Comparison of ENCODE assay signal across 9 cellular contexts in the genomic region with DNA sequence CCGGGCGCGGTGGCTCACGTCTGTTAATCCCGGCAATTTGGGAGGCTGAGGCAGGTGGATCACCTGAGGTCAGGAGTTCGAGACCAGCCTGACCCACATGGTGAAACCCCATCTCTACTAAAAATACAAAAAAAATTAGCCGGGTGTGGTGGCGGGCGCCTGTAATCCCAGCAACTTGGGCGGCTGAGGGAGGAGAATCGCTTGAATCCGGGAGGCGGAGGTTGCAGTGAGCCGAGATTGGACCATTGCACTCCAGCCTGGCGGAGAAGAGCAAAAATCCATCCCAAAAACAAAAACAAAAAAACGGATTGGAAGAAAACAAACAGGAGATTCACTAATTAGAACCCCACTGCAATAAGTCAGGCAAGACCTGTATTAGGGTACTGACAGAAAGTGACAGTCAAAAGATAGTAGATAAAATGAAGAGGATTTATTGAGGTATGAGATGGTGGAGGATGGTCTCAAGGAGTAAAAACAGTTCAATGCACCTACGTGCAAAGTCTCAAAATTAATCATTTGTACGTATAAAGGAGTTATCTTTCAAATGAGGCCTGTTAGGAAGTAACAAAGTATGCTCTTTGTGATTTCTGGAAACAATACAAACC. TPM values are rescaled to one million over a fixed set of nuclear protein-coding genes. Genes with fewer than 3 reads are reported as not detected.
A peak's percentile ranks its signal among the peaks of the same experiment; 100 is the strongest.
DNase-seq lines count a peak whose midpoint lies in the region; ATAC-seq and TF ChIP-seq lines count a peak whose summit lies in the region.
"Not testable (repeated sequence)": the region's sequence is repeated elsewhere in the genome, so short reads cannot be mapped to it uniquely, and the experiment has no call there.
"Had no signal": no experiment of that assay in that cellular context is flagged by ENCODE, and none has a peak within 500 bp of the region (broad histone marks: within the 10 kb centered on the region; RNA-seq: fewer than 3 reads in every experiment).

No MANE protein-coding gene starts in this region.

- not testable (repeated sequence) for H3F3A ChIP-seq in DOHH2 (ENCODE audit: control insufficient read depth, insufficient read depth)

- H3K27me3 ChIP-seq in DOHH2 (ENCODE audit: control insufficient read depth, low read length); MG63; prostate gland (replicated peaks; ENCODE audit: insufficient read depth): not testable (repeated sequence)

- peaks cover 32% of the 10 kb centered on the region for H3K36me3 ChIP-seq in DOHH2 (ENCODE audit: control insufficient read depth, low read length)
- H3K36me3 ChIP-seq in MG63, result peaks cover 24% of the 10 kb centered on the region
- not testable (repeated sequence) for H3K36me3 ChIP-seq in prostate gland

- H3K36me3 Mint-ChIP-seq in activated CD4-positive, alpha-beta T cell treated with anti-CD3 and anti-CD28 coated beads, Interleukin-2, amount 10 ng/mL, durations not matched to agents 24 days and 14 days (ENCODE audit: low read depth), result peaks cover 29% of the 10 kb centered on the region
- H3K36me3 Mint-ChIP-seq in MCF 10A (ENCODE audit: insufficient read depth, unreplicated experiment) (peaks cover 36% of the 10 kb centered on the region), memory B cell (peaks cover 15% of the 10 kb centered on the region), type B pancreatic cell (peaks cover 23% of the 10 kb centered on the region)

- DNase-seq in MG63; activated CD4-positive, alpha-beta T cell treated with anti-CD3 and anti-CD28 coated beads, Interleukin-2, amount 10 ng/mL, durations not matched to agents 24 days and 14 days; MCF 10A (ENCODE audit: unreplicated experiment); fibroblast of the aortic adventitia (ENCODE audit: low read depth); memory B cell (ENCODE audit: low spot score in 2 of 2); prostate gland (ENCODE audit: low spot score); type B pancreatic cell (ENCODE audit: extremely low spot score, unreplicated experiment): not testable (repeated sequence)

- H3K9me2 ChIP-seq in DOHH2 (replicated peaks; ENCODE audit: control insufficient read depth, low read length), result not testable (repeated sequence)

- not testable (repeated sequence) for TF ChIP-seq POLR2A in prostate gland (IDR thresholded peaks at IDR 0.05)

- CTCF ChIA-PET in MCF 10A (lab: Yijun Ruan, JAX), result interaction anchor here (0.8 kb wide), 1 partner anchor 24 kb away, joined by 4 read pairs; no protein-coding TSS in a partner anchor

- H3K9me3 ChIP-seq in DOHH2 (ENCODE audit: control insufficient read depth, insufficient read depth, low read length); MG63; prostate gland: not testable (repeated sequence)

- not testable (repeated sequence) for H4K20me1 ChIP-seq in DOHH2 (ENCODE audit: control insufficient read depth, insufficient read depth, low read depth, low read length)

- not testable (repeated sequence) for BruUV-seq in MCF 10A (replicated peaks; lab: Mats Ljungman, UMichigan)

- intact Hi-C loops in activated CD4-positive, alpha-beta T cell treated with anti-CD3 and anti-CD28 coated beads, Interleukin-2, amount 10 ng/mL, durations not matched to agents 24 days and 14 days (cut with micrococcal nuclease); MCF 10A (cut with micrococcal nuclease); prostate gland (cut with DNase I): not testable (repeated sequence)

- H3K27ac ChIP-seq in DOHH2 (ENCODE audit: low read depth, low read length), result not testable (repeated sequence)
- H3K27ac ChIP-seq in prostate gland, result peak overlapping the region; percentile 88 to 92

- not testable (repeated sequence) for H3K27me3 Mint-ChIP-seq in activated CD4-positive, alpha-beta T cell treated with anti-CD3 and anti-CD28 coated beads, Interleukin-2, amount 10 ng/mL, durations not matched to agents 24 days and 14 days; MCF 10A (ENCODE audit: insufficient read depth, unreplicated experiment); memory B cell; type B pancreatic cell

- H3K4me3 ChIP-seq in DOHH2 (ENCODE audit: low read length) (peak overlapping the region; percentile 76), MG63 (peak overlapping the region; percentile 97), fibroblast of the aortic adventitia (ENCODE audit: low read depth, low read length) (peak overlapping the region; percentile 97), prostate gland (peak overlapping the region; percentile 71 to 81)

- H3K79me2 ChIP-seq in DOHH2 (ENCODE audit: control insufficient read depth, low read length), result peaks cover 33% of the 10 kb centered on the region

- not testable (repeated sequence) for ATAC-seq in memory B cell (ENCODE audit: low read depth)

- not testable (repeated sequence) for TF ChIP-seq CTCF in DOHH2 (IDR thresholded peaks at IDR 0.05; ENCODE audit: low read depth, low read length, poor library complexity, severe bottlenecking); MCF 10A (IDR thresholded peaks at IDR 0.05; ENCODE audit: unreplicated experiment); fibroblast of the aortic adventitia (IDR thresholded peaks at IDR 0.05; ENCODE audit: insufficient read depth, low read length); prostate gland (IDR thresholded peaks at IDR 0.05); type B pancreatic cell (conservative IDR thresholded peaks at IDR 0.05)

- peak overlapping the region; percentile 93 for H3K27ac Mint-ChIP-seq in activated CD4-positive, alpha-beta T cell treated with anti-CD3 and anti-CD28 coated beads, Interleukin-2, amount 10 ng/mL, durations not matched to agents 24 days and 14 days
- H3K27ac Mint-ChIP-seq in MCF 10A (ENCODE audit: low read depth, unreplicated experiment) (peak overlapping the region; percentile 96), memory B cell (peak overlapping the region; percentile 97), type B pancreatic cell (peak overlapping the region; percentile 97)

- WGBS in prostate gland, result 69% methylated on average over 18 of the region's 18 CpGs

- H3K4me1 ChIP-seq in DOHH2 (ENCODE audit: control insufficient read depth, low read length), result peaks cover 20% of the 10 kb centered on the region
- H3K4me1 ChIP-seq in prostate gland (replicated peaks), result not testable (repeated sequence)

- POLR2A ChIA-PET in MCF 10A (lab: Yijun Ruan, JAX), result interaction anchor here (0.6 to 1.1 kb wide), 8 partner anchors 16 to 399 kb away, joined by 3 to 7 read pairs (median 3); a partner anchor contains a TSS

- H3K4me3 Mint-ChIP-seq in activated CD4-positive, alpha-beta T cell treated with anti-CD3 and anti-CD28 coated beads, Interleukin-2, amount 10 ng/mL, durations not matched to agents 24 days and 14 days, result peak overlapping the region; percentile 91
- peak overlapping the region; percentile 94 for H3K4me3 Mint-ChIP-seq in MCF 10A (ENCODE audit: unreplicated experiment)
- peak overlapping the region; percentile 97 for H3K4me3 Mint-ChIP-seq in memory B cell
- H3K4me3 Mint-ChIP-seq in type B pancreatic cell, result peak overlapping the region; percentile 100

- H3K4me1 Mint-ChIP-seq in activated CD4-positive, alpha-beta T cell treated with anti-CD3 and anti-CD28 coated beads, Interleukin-2, amount 10 ng/mL, durations not matched to agents 24 days and 14 days, result peaks cover 13% of the 10 kb centered on the region
- H3K4me1 Mint-ChIP-seq in MCF 10A (ENCODE audit: insufficient read depth, unreplicated experiment) (peaks cover 31% of the 10 kb centered on the region), memory B cell (peaks cover 16% of the 10 kb centered on the region)
- not testable (repeated sequence) for H3K4me1 Mint-ChIP-seq in type B pancreatic cell (ENCODE audit: unreplicated experiment)

- peak overlapping the region; percentile 53 for H3K4me2 ChIP-seq in DOHH2 (ENCODE audit: low read length)

- H3K9me3 Mint-ChIP-seq in activated CD4-positive, alpha-beta T cell treated with anti-CD3 and anti-CD28 coated beads, Interleukin-2, amount 10 ng/mL, durations not matched to agents 24 days and 14 days; MCF 10A (ENCODE audit: unreplicated experiment); memory B cell; type B pancreatic cell: not testable (repeated sequence)

RNA-seq across cellular contexts. Expression of a gene that starts 0.9 kb away (rescaled TPM):
- total RNA-seq in MG63 (2014; rRNA removed; shearing (Covaris generic); ENCODE audit: low replicate concordance), result 13.0 and 26.1 TPM in 2 replicates
- 38.1 and 39.5 TPM in 2 replicates for total RNA-seq in activated CD4-positive, alpha-beta T cell treated with anti-CD3 and anti-CD28 coated beads, Interleukin-2, amount 10 ng/mL, durations not matched to agents 24 days and 14 days
- total RNA-seq in MCF 10A (2022) (45.0 and 46.3 TPM in 2 replicates), fibroblast of the aortic adventitia (ENCODE audit: low replicate concordance) (28.0 and 49.0 TPM in 2 replicates), prostate gland (10 to 100 TPM; 37.8 to 39.5 TPM), type B pancreatic cell (ENCODE audit: low replicate concordance) (26.1 and 30.9 TPM in 2 replicates)

RNA-seq across cellular contexts. Expression of a gene that starts 5.0 kb away (rescaled TPM):
- total RNA-seq in MG63 (2014; rRNA removed; shearing (Covaris generic); ENCODE audit: low replicate concordance), result not detected in 2 replicates
- 0.07 TPM in 1 of 2 replicates, not detected in the other for total RNA-seq in activated CD4-positive, alpha-beta T cell treated with anti-CD3 and anti-CD28 coated beads, Interleukin-2, amount 10 ng/mL, durations not matched to agents 24 days and 14 days
- not detected in 2 replicates for total RNA-seq in MCF 10A (2022)
- not detected in 2 replicates for total RNA-seq in fibroblast of the aortic adventitia (ENCODE audit: low replicate concordance)
- under 1 TPM in 1 of 2 donors, not detected in 1; 0.91 TPM for total RNA-seq in prostate gland
- not detected in 2 replicates for total RNA-seq in type B pancreatic cell (ENCODE audit: low replicate concordance)
- total RNA-seq: sciatic nerve had no signal

RNA-seq across cellular contexts. Expression of a gene that starts 41.8 kb away (rescaled TPM):
- 48.1 and 60.8 TPM in 2 replicates for total RNA-seq in MG63 (2014; rRNA removed; shearing (Covaris generic); ENCODE audit: low replicate concordance)
- total RNA-seq in activated CD4-positive, alpha-beta T cell treated with anti-CD3 and anti-CD28 coated beads, Interleukin-2, amount 10 ng/mL, durations not matched to agents 24 days and 14 days, result 37.6 and 38.5 TPM in 2 replicates
- total RNA-seq in MCF 10A (2022) (40.4 and 51.0 TPM in 2 replicates), fibroblast of the aortic adventitia (ENCODE audit: low replicate concordance) (8.3 and 54.8 TPM in 2 replicates), prostate gland (10 to 100 TPM; 26.9 to 54.0 TPM), type B pancreatic cell (ENCODE audit: low replicate concordance) (28.8 and 33.6 TPM in 2 replicates)

RNA-seq across cellular contexts. Expression of a gene that starts 49.8 kb away (rescaled TPM):
- 36.0 and 43.1 TPM in 2 replicates for total RNA-seq in MG63 (2014; rRNA removed; shearing (Covaris generic); ENCODE audit: low replicate concordance)
- total RNA-seq in activated CD4-positive, alpha-beta T cell treated with anti-CD3 and anti-CD28 coated beads, Interleukin-2, amount 10 ng/mL, durations not matched to agents 24 days and 14 days, result 58.4 and 59.9 TPM in 2 replicates
- total RNA-seq in MCF 10A (2022), result 64.9 and 66.3 TPM in 2 replicates
- 9.6 and 34.2 TPM in 2 replicates for total RNA-seq in fibroblast of the aortic adventitia (ENCODE audit: low replicate concordance)
- 10 to 100 TPM; 45.9 to 56.6 TPM for total RNA-seq in prostate gland
- 39.0 and 41.0 TPM in 2 replicates for total RNA-seq in type B pancreatic cell (ENCODE audit: low replicate concordance)
